In genomic region chr6:163579111-163579879, GRCh38 we compare ENCODE assay signal across 14 cellular contexts.
DNase-seq lines count a peak whose midpoint lies in the region; ATAC-seq and TF ChIP-seq lines count a peak whose summit lies in the region.
"Had no signal": no experiment of that assay in that cellular context is flagged by ENCODE, and none has a peak within 500 bp of the region (broad histone marks: within the 10 kb centered on the region; RNA-seq: fewer than 3 reads in every experiment).

No MANE protein-coding gene starts in this region.

- no peak overlapping the region for H3K9ac ChIP-seq in endodermal cell (ENCODE audit: extremely low read depth, low read length, poor library complexity, severe bottlenecking)

- no peak overlapping the region for H3K27ac Mint-ChIP-seq in endodermal cell
- H3K27ac Mint-ChIP-seq: activated naive CD4-positive, alpha-beta T cell treated with anti-CD3 and anti-CD28 coated beads, Interleukin-2, amount 50 U/mL, for 24 hours; stimulated activated effector memory CD8-positive, alpha-beta T cell treated with anti-CD3 and anti-CD28 coated beads, Interleukin-12 subunit alpha, Interleukin-12 subunit beta, amount 100 ng/mL, for 72 hours had no signal

- H3K4me3 Mint-ChIP-seq in endodermal cell, result no peak overlapping the region
- H3K4me3 Mint-ChIP-seq: activated naive CD4-positive, alpha-beta T cell treated with anti-CD3 and anti-CD28 coated beads, Interleukin-2, amount 50 U/mL, for 24 hours; stimulated activated effector memory CD8-positive, alpha-beta T cell treated with anti-CD3 and anti-CD28 coated beads, Interleukin-12 subunit alpha, Interleukin-12 subunit beta, amount 100 ng/mL, for 72 hours had no signal

- no peaks in the 10 kb centered on the region for H3K36me3 ChIP-seq in endodermal cell (ENCODE audit: control insufficient read depth, insufficient read depth, low read length)
- peaks cover 0 to 10% of the 10 kb centered on the region in 2 donors for H3K36me3 ChIP-seq in left lung
- H3K36me3 ChIP-seq in suprapubic skin, result no peaks in the 10 kb centered on the region

- ATAC-seq in left lung (peak; percentile 35), HG02840 (IDR thresholded peaks at IDR 0.05; ENCODE audit: low FRiP score, unreplicated experiment) (no peak)
- ATAC-seq: stimulated activated effector memory CD8-positive, alpha-beta T cell treated with anti-CD3 and anti-CD28 coated beads, Interleukin-12 subunit alpha, Interleukin-12 subunit beta, amount 100 ng/mL, for 72 hours had no signal

- H3K9me3 Mint-ChIP-seq in endodermal cell, result no peaks in the 10 kb centered on the region
- H3K9me3 Mint-ChIP-seq: activated naive CD4-positive, alpha-beta T cell treated with anti-CD3 and anti-CD28 coated beads, Interleukin-2, amount 50 U/mL, for 24 hours; stimulated activated effector memory CD8-positive, alpha-beta T cell treated with anti-CD3 and anti-CD28 coated beads, Interleukin-12 subunit alpha, Interleukin-12 subunit beta, amount 100 ng/mL, for 72 hours had no signal

- intact Hi-C loops in left lung (cut with DNase I), result no loop called here

- no peak for TF ChIP-seq EP300 in suprapubic skin (IDR thresholded peaks at IDR 0.05)

- H3K4me1 ChIP-seq in endodermal cell (ENCODE audit: control insufficient read depth, insufficient read depth, low read length) (peaks cover 4% of the 10 kb centered on the region), left lung (peaks cover 4 to 13% of the 10 kb centered on the region in 2 donors), suprapubic skin (peaks cover 13% of the 10 kb centered on the region)

- TF ChIP-seq POLR2A in suprapubic skin (IDR thresholded peaks at IDR 0.05), result no peak

- H3K9me3 ChIP-seq in endodermal cell (ENCODE audit: control insufficient read depth, low read length), result no peaks in the 10 kb centered on the region
- H3K9me3 ChIP-seq in left lung, result no peaks in the 10 kb centered on the region
- H3K9me3 ChIP-seq in suprapubic skin, result no peaks in the 10 kb centered on the region

- peaks cover under 1% of the 10 kb centered on the region for H3K36me3 Mint-ChIP-seq in endodermal cell (ENCODE audit: low read depth)
- H3K36me3 Mint-ChIP-seq: activated naive CD4-positive, alpha-beta T cell treated with anti-CD3 and anti-CD28 coated beads, Interleukin-2, amount 50 U/mL, for 24 hours; stimulated activated effector memory CD8-positive, alpha-beta T cell treated with anti-CD3 and anti-CD28 coated beads, Interleukin-12 subunit alpha, Interleukin-12 subunit beta, amount 100 ng/mL, for 72 hours had no signal

- no peaks in the 10 kb centered on the region for H3K27me3 Mint-ChIP-seq in endodermal cell (ENCODE audit: insufficient read depth)
- H3K27me3 Mint-ChIP-seq: activated naive CD4-positive, alpha-beta T cell treated with anti-CD3 and anti-CD28 coated beads, Interleukin-2, amount 50 U/mL, for 24 hours had no signal

- peaks cover 21% of the 10 kb centered on the region for H3K4me1 Mint-ChIP-seq in endodermal cell
- H3K4me1 Mint-ChIP-seq: activated naive CD4-positive, alpha-beta T cell treated with anti-CD3 and anti-CD28 coated beads, Interleukin-2, amount 50 U/mL, for 24 hours had no signal

- WGBS in endodermal cell (ENCODE audit: insufficient coverage in 1 of 2, insufficient read length in 1 of 2), 2 experiments, result 76 to 89% methylated on average over 3 to 13 of the region's 13 CpGs
- 38% methylated on average over 12 of the region's 13 CpGs for WGBS in suprapubic skin

- DNase-seq in NCI-H69 (lab: John Stamatoyannopoulos, UW) (peak; percentile 64), endodermal cell (peak; percentile 71), left lung (no peak), suprapubic skin (ENCODE audit: low spot score in 2 of 2) (no peak), amniotic stem cell (lab: John Stamatoyannopoulos, UW) (no peak), NCI-H187 treated with DMSO at 0.1 percent for 48 hours (lab: John Stamatoyannopoulos, UW) (no peak), NCI-H1417 treated with DMSO at 0.1 percent for 48 hours (lab: John Stamatoyannopoulos, UW) (no peak)
- DNase-seq: activated CD4-positive, alpha-beta T cell treated with anti-CD3 and anti-CD28 coated beads, Interleukin-2, amount 50 U/mL, for 1 hour; DMS153; NCI-H1048; NCI-H524 treated with DMSO at 0.1 percent for 48 hours had no signal

- H3K27me3 ChIP-seq in endodermal cell (ENCODE audit: control insufficient read depth, insufficient read depth, low read length, poor library complexity, severe bottlenecking), result no peaks in the 10 kb centered on the region
- no peaks in the 10 kb centered on the region for H3K27me3 ChIP-seq in left lung
- no peaks in the 10 kb centered on the region for H3K27me3 ChIP-seq in suprapubic skin

- H3K27ac ChIP-seq in endodermal cell (ENCODE audit: low read depth, low read length) (no peak overlapping the region), left lung (no peak overlapping the region), suprapubic skin (peak overlapping the region; percentile 4)

- TF ChIP-seq CTCF in endodermal cell (conservative IDR thresholded peaks at IDR 0.05) (no peak), left lung (IDR thresholded peaks at IDR 0.05) (no peak), suprapubic skin (IDR thresholded peaks at IDR 0.05) (no peak)

- H3K4me3 ChIP-seq in endodermal cell (ENCODE audit: low read length), result no peak overlapping the region
- H3K4me3 ChIP-seq in left lung, result no peak overlapping the region
- no peak overlapping the region for H3K4me3 ChIP-seq in suprapubic skin

Comparison
In these comparisons a context has a peak if more than half of its experiments do, and no peak if none do; other contexts are left out.
1. DNase-seq: peak in NCI-H69 (single experiment) and endodermal cell (single experiment); none in left lung (0 of 2), suprapubic skin (0 of 2), amniotic stem cell (single experiment), NCI-H187 treated with DMSO at 0.1 percent for 48 hours (single experiment) and NCI-H1417 treated with DMSO at 0.1 percent for 48 hours (single experiment).